ENCODE assay signal across 8 cellular contexts in genomic region chr12:49777800-49778748, GRCh38. TPM values are rescaled to one million over a fixed set of nuclear protein-coding genes. Genes with fewer than 3 reads are reported as not detected.
DNase-seq lines count a peak whose midpoint lies in the region; ATAC-seq and TF ChIP-seq lines count a peak whose summit lies in the region.

No MANE protein-coding gene starts in this region.

- DNase-seq in NCI-H1694 treated with DMSO at 0.1 percent for 48 hours (lab: John Stamatoyannopoulos, UW) (peak; percentile 18), dorsolateral prefrontal cortex (peak in 8 of 10 donors; percentile 32 to 54 (median 42)), midbrain (lab: John Stamatoyannopoulos, UW) (no peak)
- DNase-seq in activated CD4-positive, alpha-beta T cell treated with anti-CD3 and anti-CD28 coated beads, Interleukin-2, amount 50 U/mL, for 4 hours, result peak; percentile 73 to 80
- DNase-seq in stimulated activated CD8-positive, alpha-beta memory T cell treated with anti-CD3 and anti-CD28 coated beads, Interleukin-7, amount 100 ng/mL, for 48 hours (ENCODE audit: extremely low read depth in 1 of 2, low read depth in 1 of 2), result peak; percentile 17 to 45

- TF ChIP-seq CTCF in GM12874 (IDR thresholded peaks at IDR 0.05; ENCODE audit: insufficient read depth, low read depth, low read length) (peak; percentile 96), dorsolateral prefrontal cortex (IDR thresholded peaks at IDR 0.05 in 54 of 56, conservative IDR thresholded peaks at IDR 0.05 in 2 of 56; ENCODE audit: low read depth in 1 of 56, partially characterized antibody in 56 of 56) (peak; percentile 19 to 74 (median 61))

- no peaks in the 10 kb centered on the region for H3K9me3 ChIP-seq in mucosa of stomach (ENCODE audit: control insufficient read depth, low read length)

- H3K36me3 ChIP-seq in mucosa of stomach (ENCODE audit: control insufficient read depth, insufficient read depth, low read length), result no peaks in the 10 kb centered on the region

- H3K4me3 ChIP-seq in dorsolateral prefrontal cortex, result no peak overlapping the region
- peak overlapping the region; percentile 19 for H3K4me3 ChIP-seq in mucosa of stomach (ENCODE audit: low read length)

- peak overlapping the region; percentile 29 for H3K9ac ChIP-seq in mucosa of stomach (ENCODE audit: low read length)

- no peak overlapping the region for H3K27ac ChIP-seq in dorsolateral prefrontal cortex

- intact Hi-C loops in dorsolateral prefrontal cortex (cut with DNase I), result loop anchor here (2.0 to 10.0 kb wide), 4 partner anchors 36 to 297 kb away; partner anchors contain the start of genes AQP5 (in 2 of the 2) and TMBIM6 (in 1 of the 2)

- no peaks in the 10 kb centered on the region for H3K27me3 ChIP-seq in dorsolateral prefrontal cortex
- peaks cover 5% of the 10 kb centered on the region for H3K27me3 ChIP-seq in mucosa of stomach (ENCODE audit: control insufficient read depth, insufficient read depth, low read length)

- no peak for ATAC-seq in HG03571 (IDR thresholded peaks at IDR 0.05; ENCODE audit: unreplicated experiment)

- peaks cover 8% of the 10 kb centered on the region for H3K4me1 ChIP-seq in mucosa of stomach (ENCODE audit: control insufficient read depth, insufficient read depth, low read length)

RNA-seq across cellular contexts. Expression of gene TMBIM6, which starts 36.7 kb away (rescaled TPM):
- 100 to 1,000 TPM; 290 to 477 (median 355) TPM for total RNA-seq in dorsolateral prefrontal cortex

RNA-seq across cellular contexts. Expression of gene NCKAP5L, which starts 50.1 kb away (rescaled TPM):
- total RNA-seq in dorsolateral prefrontal cortex, result 10 to 100 TPM; 17.3 to 37.7 (median 25.5) TPM
